ENCODE assay signal across 8 cellular contexts in the genomic region with DNA sequence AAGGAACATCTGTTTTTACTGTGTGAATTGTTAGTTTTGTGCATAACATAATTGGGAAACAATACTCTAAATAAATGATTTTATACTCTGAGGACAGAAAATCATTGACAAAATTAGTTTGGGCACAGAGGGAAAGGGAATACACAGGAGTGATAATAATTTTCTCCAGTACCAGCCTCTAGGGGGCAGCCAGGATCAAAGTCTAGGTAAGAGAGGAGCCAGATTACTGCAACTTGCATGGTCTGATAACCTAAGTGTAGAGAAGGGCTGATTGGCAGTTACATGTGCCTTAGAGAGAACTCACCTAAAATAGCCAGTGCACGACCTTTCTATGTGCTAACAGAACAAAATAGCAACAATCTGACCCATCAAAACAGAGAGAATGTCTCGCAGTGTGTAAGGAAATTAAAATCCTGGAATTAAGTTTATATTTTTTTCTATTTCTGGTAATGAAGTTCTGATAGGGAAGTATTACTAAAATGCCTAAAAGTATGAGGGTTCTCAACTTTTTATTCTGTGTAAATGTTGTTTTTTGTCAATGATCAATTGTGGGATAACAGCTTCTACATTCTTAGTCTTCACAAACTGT.
DNase-seq lines count a peak whose midpoint lies in the region; ATAC-seq, FAIRE-seq and TF ChIP-seq lines count a peak whose summit lies in the region.

No MANE protein-coding gene starts in this region.

- ATAC-seq in GM19463 (IDR thresholded peaks at IDR 0.05; ENCODE audit: unreplicated experiment) (peak; percentile 69), T-helper 17 cell (peak; percentile 86), HepG2 (peak; percentile 96), GM19328 (IDR thresholded peaks at IDR 0.05; ENCODE audit: unreplicated experiment) (no peak)

- TF ChIP-seq CTCF in MM.1S (IDR thresholded peaks at IDR 0.05; ENCODE audit: low read length) (peak; percentile 77), HepG2 (CRISPR knock-in tag; IDR thresholded peaks at IDR 0.05) (peak; percentile 69)

- no peak overlapping the region for H3K4me2 ChIP-seq in MM.1S (ENCODE audit: low read depth, low read length)
- no peak overlapping the region for H3K4me2 ChIP-seq in HepG2 (ENCODE audit: low read depth, low read length)

- POLR2A ChIA-PET in HepG2 (lab: Yijun Ruan, JAX) = no interaction called here

- H3K4me3 ChIP-seq in MM.1S (ENCODE audit: low read length) (no peak overlapping the region), HepG2 (replicated peaks in 1 of 3; ENCODE audit: insufficient read depth in 1 of 3, low read depth in 2 of 3, low read length in 3 of 3) (no peak overlapping the region)

- no peaks in the 10 kb centered on the region for H3K36me3 Mint-ChIP-seq in T-helper 17 cell (ENCODE audit: low read depth)

- H3K27me3 ChIP-seq in MM.1S (replicated peaks; ENCODE audit: insufficient read depth, low read length) = no peaks in the 10 kb centered on the region
- H3K27me3 ChIP-seq in HepG2 (ENCODE audit: control insufficient read depth in 1 of 2, insufficient read depth in 2 of 2, low read length in 2 of 2) = no peaks in the 10 kb centered on the region

- H4K20me1 ChIP-seq in MM.1S (ENCODE audit: insufficient read depth, low read length) (no peaks in the 10 kb centered on the region), HepG2 (ENCODE audit: insufficient read depth, low read length) (no peaks in the 10 kb centered on the region)

- H3K9me2 ChIP-seq in MM.1S (replicated peaks; ENCODE audit: insufficient read depth, low read length) = no peaks in the 10 kb centered on the region

- TF ChIP-seq RAD21 in HepG2 (CRISPR knock-in tag; IDR thresholded peaks at IDR 0.05) = no peak

- no peaks in the 10 kb centered on the region for H3F3A ChIP-seq in MM.1S (ENCODE audit: insufficient read depth, low read length)

- H2AFZ ChIP-seq in MM.1S (ENCODE audit: low read length) = no peak overlapping the region
- no peak overlapping the region for H2AFZ ChIP-seq in HepG2 (ENCODE audit: low read length)

- H3K79me2 ChIP-seq in MM.1S (ENCODE audit: low read length) (no peaks in the 10 kb centered on the region), HepG2 (ENCODE audit: insufficient read depth, low read length) (no peaks in the 10 kb centered on the region)

- peaks cover 11% of the 10 kb centered on the region for H3K4me1 Mint-ChIP-seq in T-helper 17 cell

- CTCF ChIA-PET in HepG2 (lab: Yijun Ruan, JAX; ENCODE audit: low intra/inter-chr PET ratio, low total read pairs) = interaction anchor here (1.3 kb wide), 1 partner anchor 125 kb away, joined by 3 read pairs; no protein-coding TSS in a partner anchor

- intact Hi-C loops in HepG2 (cut with micrococcal nuclease; ENCODE audit: unreplicated experiment) = loop anchor here (1.0 kb wide), 1 partner anchor 29 kb away; no protein-coding TSS in a partner anchor

- 47% methylated on average over 2 of the region's 2 CpGs for WGBS in HepG2 (ENCODE audit: low lambda C conversion rate)

- TF ChIP-seq EP300 in HepG2 (IDR thresholded peaks at IDR 0.05; ENCODE audit: low read depth in 2 of 2, low read length in 2 of 2) (no peak), HepG2 (CRISPR knock-in tag; IDR thresholded peaks at IDR 0.05; ENCODE audit: borderline replicate concordance) (no peak)

- no peak overlapping the region for H3K4me3 Mint-ChIP-seq in T-helper 17 cell

- in situ Hi-C loops in HepG2 (cut with HindIII; ENCODE audit: extremely low pct_ligation_motif_present, low pct_unique_long_range_greater_than_20kb) = no loop called here

- H3K4me1 ChIP-seq in MM.1S (ENCODE audit: low read length) (no peaks in the 10 kb centered on the region), HepG2 (ENCODE audit: insufficient read depth, low read length) (no peaks in the 10 kb centered on the region)

- H3K36me3 ChIP-seq in MM.1S (replicated peaks; ENCODE audit: insufficient read depth, low read length) = no peaks in the 10 kb centered on the region
- H3K36me3 ChIP-seq in HepG2 (replicated peaks in 1 of 2; ENCODE audit: control insufficient read depth in 1 of 2, insufficient read depth in 2 of 2, low read length in 2 of 2) = peaks cover 0 to 10% of the 10 kb centered on the region in 2 experiments; a peak in 2 of 5 replicates

- no peak overlapping the region for H3K27ac Mint-ChIP-seq in T-helper 17 cell

- TF ChIP-seq POLR2A in HepG2 (IDR thresholded peaks at IDR 0.05; ENCODE audit: insufficient read depth in 1 of 2, low read depth in 2 of 2, low read length in 2 of 2) = no peak

- no TSS peak for BruUV-seq in HepG2 (replicated peaks; lab: Mats Ljungman, UMichigan)

- no peaks in the 10 kb centered on the region for H3K27me3 Mint-ChIP-seq in T-helper 17 cell

- H3K9ac ChIP-seq in MM.1S (ENCODE audit: low read length) = no peak overlapping the region
- no peak overlapping the region for H3K9ac ChIP-seq in HepG2 (ENCODE audit: insufficient read depth, low read depth, low read length)

- DNase-seq in DMS53 (lab: John Stamatoyannopoulos, UW) = peak; percentile 81
- peak; percentile 60 for DNase-seq in MM.1S
- peak; percentile 9 to 31 (median 13) for DNase-seq in T-helper 17 cell
- DNase-seq in central memory CD4-positive, alpha-beta T cell = peak; percentile 32
- DNase-seq in HepG2 (ENCODE audit: low spot score) = peak; percentile 68
- peak; percentile 66 for DNase-seq in stimulated activated CD8-positive, alpha-beta memory T cell treated with anti-CD3 and anti-CD28 coated beads, Interleukin-4, amount 100 ng/mL, for 48 hours

- H3K9me3 ChIP-seq in MM.1S (replicated peaks; ENCODE audit: insufficient read depth, low read length) = no peaks in the 10 kb centered on the region
- H3K9me3 ChIP-seq in T-helper 17 cell (ENCODE audit: control insufficient read depth, low read length, poor library complexity, severe bottlenecking) = no peaks in the 10 kb centered on the region
- no peaks in the 10 kb centered on the region for H3K9me3 ChIP-seq in HepG2 (ENCODE audit: low read length)

- no peak overlapping the region for H3K27ac ChIP-seq in MM.1S (ENCODE audit: low read length)
- no peak overlapping the region for H3K27ac ChIP-seq in HepG2 (ENCODE audit: extremely low read length, insufficient read depth, low read length)

- peak; percentile 84 for FAIRE-seq in HepG2 (lab: Jason Lieb, UNC)

TF ChIP-seq in HepG2, 621 proteins besides CTCF, POLR2A, EP300 and RAD21 (continues in another document):
- TF ChIP-seq, protein P1, sequence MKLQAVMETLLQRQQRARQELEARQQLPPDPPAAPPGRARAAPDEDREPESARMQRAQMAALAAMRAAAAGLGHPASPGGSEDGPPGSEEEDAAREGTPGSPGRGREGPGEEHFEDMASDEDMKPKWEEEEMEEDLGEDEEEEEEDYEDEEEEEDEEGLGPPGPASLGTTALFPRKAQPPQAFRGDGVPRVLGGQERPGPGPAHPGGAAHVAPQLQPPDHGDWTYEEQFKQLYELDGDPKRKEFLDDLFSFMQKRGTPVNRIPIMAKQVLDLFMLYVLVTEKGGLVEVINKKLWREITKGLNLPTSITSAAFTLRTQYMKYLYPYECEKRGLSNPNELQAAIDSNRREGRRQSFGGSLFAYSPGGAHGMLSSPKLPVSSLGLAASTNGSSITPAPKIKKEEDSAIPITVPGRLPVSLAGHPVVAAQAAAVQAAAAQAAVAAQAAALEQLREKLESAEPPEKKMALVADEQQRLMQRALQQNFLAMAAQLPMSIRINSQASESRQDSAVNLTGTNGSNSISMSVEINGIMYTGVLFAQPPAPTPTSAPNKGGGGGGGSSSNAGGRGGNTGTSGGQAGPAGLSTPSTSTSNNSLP (IDR thresholded peaks at IDR 0.05; ENCODE audit: low read depth, low read length) = 0 out of 2 replicates have a peak, but pooled peaks have one; percentile 51
- no peak for TF ChIP-seq AKAP8 (CRISPR knock-in tag; IDR thresholded peaks at IDR 0.05)
- TF ChIP-seq ZNF543 (CRISPR knock-in tag; IDR thresholded peaks at IDR 0.05) = no peak
- no peak for TF ChIP-seq TGIF2 (CRISPR knock-in tag; IDR thresholded peaks at IDR 0.05)
- TF ChIP-seq NFKB2 (CRISPR knock-in tag; IDR thresholded peaks at IDR 0.05; ENCODE audit: borderline replicate concordance) = no peak
- TF ChIP-seq CCAR2 (optimal IDR thresholded peaks at IDR 0.05; ENCODE audit: low read depth, low read length) = no peak
- no peak for TF ChIP-seq ZBTB7A (CRISPR knock-in tag; IDR thresholded peaks at IDR 0.05)
- no peak for TF ChIP-seq SNAPC2 (CRISPR knock-in tag; IDR thresholded peaks at IDR 0.05)
- TF ChIP-seq, protein P2, sequence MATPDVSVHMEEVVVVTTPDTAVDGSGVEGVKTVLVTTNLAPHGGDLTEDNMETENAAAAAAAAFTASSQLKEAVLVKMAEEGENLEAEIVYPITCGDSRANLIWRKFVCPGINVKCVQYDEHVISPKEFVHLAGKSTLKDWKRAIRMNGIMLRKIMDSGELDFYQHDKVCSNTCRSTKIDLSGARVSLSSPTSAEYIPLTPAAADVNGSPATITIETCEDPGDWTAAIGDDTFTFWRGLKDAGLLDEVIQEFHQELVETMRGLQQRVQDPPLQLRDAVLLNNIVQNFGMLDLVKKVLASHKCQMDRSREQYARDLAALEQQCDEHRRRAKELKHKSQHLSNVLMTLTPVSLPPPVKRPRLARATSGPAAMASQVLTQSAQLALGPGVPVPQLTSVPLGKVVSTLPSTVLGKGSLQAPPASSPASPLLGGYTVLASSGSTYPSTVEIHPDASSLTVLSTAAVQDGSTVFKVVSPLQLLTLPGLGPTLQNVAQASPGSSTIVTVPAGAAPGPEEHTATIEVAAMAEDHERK (CRISPR knock-in tag; IDR thresholded peaks at IDR 0.05; ENCODE audit: low read depth) = no peak
- no peak for TF ChIP-seq POLR2AphosphoS2 (IDR thresholded peaks at IDR 0.05; ENCODE audit: low read depth, low read length)
- TF ChIP-seq, protein P3, sequence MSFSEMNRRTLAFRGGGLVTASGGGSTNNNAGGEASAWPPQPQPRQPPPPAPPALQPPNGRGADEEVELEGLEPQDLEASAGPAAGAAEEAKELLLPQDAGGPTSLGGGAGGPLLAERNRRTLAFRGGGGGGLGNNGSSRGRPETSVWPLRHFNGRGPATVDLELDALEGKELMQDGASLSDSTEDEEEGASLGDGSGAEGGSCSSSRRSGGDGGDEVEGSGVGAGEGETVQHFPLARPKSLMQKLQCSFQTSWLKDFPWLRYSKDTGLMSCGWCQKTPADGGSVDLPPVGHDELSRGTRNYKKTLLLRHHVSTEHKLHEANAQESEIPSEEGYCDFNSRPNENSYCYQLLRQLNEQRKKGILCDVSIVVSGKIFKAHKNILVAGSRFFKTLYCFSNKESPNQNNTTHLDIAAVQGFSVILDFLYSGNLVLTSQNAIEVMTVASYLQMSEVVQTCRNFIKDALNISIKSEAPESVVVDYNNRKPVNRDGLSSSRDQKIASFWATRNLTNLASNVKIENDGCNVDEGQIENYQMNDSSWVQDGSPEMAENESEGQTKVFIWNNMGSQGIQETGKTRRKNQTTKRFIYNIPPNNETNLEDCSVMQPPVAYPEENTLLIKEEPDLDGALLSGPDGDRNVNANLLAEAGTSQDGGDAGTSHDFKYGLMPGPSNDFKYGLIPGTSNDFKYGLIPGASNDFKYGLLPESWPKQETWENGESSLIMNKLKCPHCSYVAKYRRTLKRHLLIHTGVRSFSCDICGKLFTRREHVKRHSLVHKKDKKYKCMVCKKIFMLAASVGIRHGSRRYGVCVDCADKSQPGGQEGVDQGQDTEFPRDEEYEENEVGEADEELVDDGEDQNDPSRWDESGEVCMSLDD (CRISPR knock-in tag; IDR thresholded peaks at IDR 0.05; ENCODE audit: borderline replicate concordance) = no peak
- 0 out of 2 replicates have a peak, but pooled peaks have one; percentile 33 for TF ChIP-seq CEBPG (CRISPR knock-in tag; IDR thresholded peaks at IDR 0.05)

Comparison
In these comparisons a context has a peak if more than half of its experiments do, and no peak if none do; other contexts are left out.
1. DNase-seq: peak in every context shown above with its lines; median percentile 81 in DMS53; 68 in HepG2; 66 in stimulated activated CD8-positive, alpha-beta memory T cell treated with anti-CD3 and anti-CD28 coated beads, Interleukin-4, amount 100 ng/mL, for 48 hours; 60 in MM.1S; 32 in central memory CD4-positive, alpha-beta T cell; 13 in T-helper 17 cell.